ENCODE assay signal across 12 cellular contexts in the genomic region with DNA sequence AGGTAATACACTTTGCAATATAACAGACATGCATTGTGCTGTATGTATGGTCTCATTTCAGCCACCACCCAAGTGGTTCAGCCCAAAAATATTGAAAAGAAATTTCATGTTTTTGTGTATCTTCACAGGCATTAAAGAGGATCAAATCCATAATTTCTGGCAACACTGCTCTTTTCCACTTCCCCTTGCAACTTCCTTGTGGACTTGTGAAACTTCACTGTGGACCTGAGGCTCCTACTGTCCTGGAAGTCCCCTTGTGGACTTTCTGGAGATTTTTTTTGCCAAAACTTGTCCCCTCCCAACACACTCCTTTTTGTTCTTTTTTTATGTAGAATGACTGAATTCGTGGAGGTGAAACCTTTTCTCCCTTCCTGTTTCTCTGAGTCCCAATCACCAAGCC. TPM values are rescaled to one million over a fixed set of nuclear protein-coding genes. Genes with fewer than 3 reads are reported as not detected.
DNase-seq lines count a peak whose midpoint lies in the region; ATAC-seq and TF ChIP-seq lines count a peak whose summit lies in the region.
"Had no signal": no experiment of that assay in that cellular context is flagged by ENCODE, and none has a peak within 500 bp of the region (broad histone marks: within the 10 kb centered on the region; RNA-seq: fewer than 3 reads in every experiment).

No MANE protein-coding gene starts in this region.

- no peak for TF ChIP-seq CTCF in left ventricle myocardium inferior (IDR thresholded peaks at IDR 0.05; ENCODE audit: borderline replicate concordance)
- no peak for TF ChIP-seq CTCF in right atrium auricular region (IDR thresholded peaks at IDR 0.05)
- no peak for TF ChIP-seq CTCF in MM.1S (IDR thresholded peaks at IDR 0.05; ENCODE audit: low read length)
- peak in 1 of 5 experiments; percentile 15 for TF ChIP-seq CTCF in transverse colon (IDR thresholded peaks at IDR 0.05)

- no peak overlapping the region for H2AFZ ChIP-seq in MM.1S (ENCODE audit: low read length)
- H2AFZ ChIP-seq: GM23338 had no signal

- no peaks in the 10 kb centered on the region for H3K9me2 ChIP-seq in MM.1S (replicated peaks; ENCODE audit: insufficient read depth, low read length)

- H3K36me3 ChIP-seq in left ventricle myocardium inferior (no peaks in the 10 kb centered on the region), right atrium auricular region (no peaks in the 10 kb centered on the region), MM.1S (replicated peaks; ENCODE audit: insufficient read depth, low read length) (no peaks in the 10 kb centered on the region), transverse colon (no peaks in the 10 kb centered on the region), HAP-1 (replicated peaks) (no peaks in the 10 kb centered on the region)
- H3K36me3 ChIP-seq: cardiac muscle cell, MG63 had no signal

- H3K27ac ChIP-seq in left ventricle myocardium inferior (replicated peaks) (peak overlapping the region; percentile 33), right atrium auricular region (no peak overlapping the region), MM.1S (ENCODE audit: low read length) (peak overlapping the region; percentile 98), transverse colon (peak overlapping the region; percentile 5 to 68 (median 43))
- H3K27ac ChIP-seq: cardiac muscle cell had no signal

- TF ChIP-seq EP300 in transverse colon (IDR thresholded peaks at IDR 0.05; ENCODE audit: low read depth), result no peak

- H3K4me1 Mint-ChIP-seq in central memory CD8-positive, alpha-beta T cell, result peaks cover 77% of the 10 kb centered on the region

- H3K9me3 ChIP-seq in left ventricle myocardium inferior (replicated peaks) (no peaks in the 10 kb centered on the region), right atrium auricular region (no peaks in the 10 kb centered on the region), MM.1S (replicated peaks; ENCODE audit: insufficient read depth, low read length) (no peaks in the 10 kb centered on the region), transverse colon (no peaks in the 10 kb centered on the region), HAP-1 (no peaks in the 10 kb centered on the region)
- H3K9me3 ChIP-seq: MG63 had no signal

- WGBS in transverse colon (ENCODE audit: low coverage in 1 of 2), 2 donors, result 60 to 67% methylated on average over 1 of the region's 1 CpG

- H3K4me1 ChIP-seq in left ventricle myocardium inferior (no peaks in the 10 kb centered on the region), right atrium auricular region (no peaks in the 10 kb centered on the region), MM.1S (ENCODE audit: low read length) (peaks cover 79% of the 10 kb centered on the region), transverse colon (peaks cover 0 to 47% (median 21%) of the 10 kb centered on the region in 4 donors), HAP-1 (no peaks in the 10 kb centered on the region)

- no peak for DNase-seq in left ventricle myocardium inferior
- no peak for DNase-seq in right atrium auricular region (ENCODE audit: low spot score)
- DNase-seq in MM.1S, result no peak
- DNase-seq in central memory CD8-positive, alpha-beta T cell (ENCODE audit: low spot score in 2 of 2), result no peak
- no peak for DNase-seq in transverse colon
- no peak for DNase-seq in NCI-H2081 treated with DMSO at 0.1 percent for 48 hours (lab: John Stamatoyannopoulos, UW)
- no peak for DNase-seq in HAP-1 (ENCODE audit: low spot score in 2 of 2)
- DNase-seq in HUDEP-2 (lab: John Stamatoyannopoulos, UW; ENCODE audit: unreplicated experiment in 76 of 76), result no peak
- DNase-seq: kidney, MG63 had no signal

- H3K9me3 Mint-ChIP-seq in central memory CD8-positive, alpha-beta T cell, result no peaks in the 10 kb centered on the region

- intact Hi-C loops in left ventricle myocardium inferior (cut with micrococcal nuclease), result no loop called here
- intact Hi-C loops in transverse colon (cut with DNase I; ENCODE audit: low total_unique reads), result no loop called here

- no peak for TF ChIP-seq POLR2A in transverse colon (IDR thresholded peaks at IDR 0.05)

- H3K27me3 ChIP-seq in left ventricle myocardium inferior (ENCODE audit: low read depth) (peaks cover 3% of the 10 kb centered on the region), right atrium auricular region (no peaks in the 10 kb centered on the region), MM.1S (replicated peaks; ENCODE audit: insufficient read depth, low read length) (no peaks in the 10 kb centered on the region), transverse colon (no peaks in the 10 kb centered on the region), HAP-1 (ENCODE audit: low read depth) (no peaks in the 10 kb centered on the region)
- H3K27me3 ChIP-seq: cardiac muscle cell had no signal

- H3K4me3 ChIP-seq in left ventricle myocardium inferior (no peak overlapping the region), right atrium auricular region (no peak overlapping the region), MM.1S (ENCODE audit: low read length) (peak overlapping the region; percentile 54), transverse colon (no peak overlapping the region), HAP-1 (no peak overlapping the region)
- H3K4me3 ChIP-seq: cardiac muscle cell, GM23338, MG63 had no signal

- H3K27ac Mint-ChIP-seq in central memory CD8-positive, alpha-beta T cell (ENCODE audit: low read depth), result peak overlapping the region; percentile 89
- H3K27ac Mint-ChIP-seq: GM23338 had no signal

- peak overlapping the region; percentile 68 for H3K4me3 Mint-ChIP-seq in central memory CD8-positive, alpha-beta T cell
- H3K4me3 Mint-ChIP-seq: GM23338 had no signal

- no peaks in the 10 kb centered on the region for H3K27me3 Mint-ChIP-seq in central memory CD8-positive, alpha-beta T cell

- H3F3A ChIP-seq in MM.1S (ENCODE audit: insufficient read depth, low read length), result peaks cover 51% of the 10 kb centered on the region

- peak overlapping the region; percentile 66 for H3K9ac ChIP-seq in MM.1S (ENCODE audit: low read length)

- H3K4me2 ChIP-seq in MM.1S (ENCODE audit: low read depth, low read length), result peak overlapping the region; percentile 99
- H3K4me2 ChIP-seq: GM23338 had no signal

- peaks cover 92% of the 10 kb centered on the region for H3K79me2 ChIP-seq in MM.1S (ENCODE audit: low read length)

- H3K36me3 Mint-ChIP-seq in central memory CD8-positive, alpha-beta T cell (ENCODE audit: insufficient read depth), result peaks cover 4% of the 10 kb centered on the region

- in situ Hi-C loops in transverse colon (cut with MboI; ENCODE audit: low pct_ligation_motif_present in 1 of 4, low pct_unique_long_range_greater_than_20kb in 1 of 4, low sequenced_read_pairs in 3 of 4) (no loop called here), HAP-1 (cut with MboI; ENCODE audit: low sequenced_read_pairs) (no loop called here)

- no peak for ATAC-seq in central memory CD8-positive, alpha-beta T cell (replicated peaks; ENCODE audit: extremely low read depth, poor library complexity, severe bottlenecking)
- ATAC-seq: GM23338 had no signal

- H4K20me1 ChIP-seq in MM.1S (ENCODE audit: insufficient read depth, low read length), result no peaks in the 10 kb centered on the region

RNA-seq across cellular contexts. Expression of gene OTULINL, which starts 14.3 kb away (rescaled TPM):
- total RNA-seq in left ventricle myocardium inferior (3.8 TPM), right atrium auricular region (1 to 10 TPM; 1.6 to 2.1 TPM), transverse colon (10 to 100 TPM in 3 of 4 donors, 1 to 10 TPM in 1; 6.2 to 61.0 (median 27.3) TPM)

Comparison
In these comparisons a context has a peak if more than half of its experiments do, and no peak if none do; other contexts are left out.
1. H3K27ac ChIP-seq: peak in left ventricle myocardium inferior (single experiment), MM.1S (single experiment) and transverse colon (4 of 4); none in right atrium auricular region (0 of 2).